In the genomic region with DNA sequence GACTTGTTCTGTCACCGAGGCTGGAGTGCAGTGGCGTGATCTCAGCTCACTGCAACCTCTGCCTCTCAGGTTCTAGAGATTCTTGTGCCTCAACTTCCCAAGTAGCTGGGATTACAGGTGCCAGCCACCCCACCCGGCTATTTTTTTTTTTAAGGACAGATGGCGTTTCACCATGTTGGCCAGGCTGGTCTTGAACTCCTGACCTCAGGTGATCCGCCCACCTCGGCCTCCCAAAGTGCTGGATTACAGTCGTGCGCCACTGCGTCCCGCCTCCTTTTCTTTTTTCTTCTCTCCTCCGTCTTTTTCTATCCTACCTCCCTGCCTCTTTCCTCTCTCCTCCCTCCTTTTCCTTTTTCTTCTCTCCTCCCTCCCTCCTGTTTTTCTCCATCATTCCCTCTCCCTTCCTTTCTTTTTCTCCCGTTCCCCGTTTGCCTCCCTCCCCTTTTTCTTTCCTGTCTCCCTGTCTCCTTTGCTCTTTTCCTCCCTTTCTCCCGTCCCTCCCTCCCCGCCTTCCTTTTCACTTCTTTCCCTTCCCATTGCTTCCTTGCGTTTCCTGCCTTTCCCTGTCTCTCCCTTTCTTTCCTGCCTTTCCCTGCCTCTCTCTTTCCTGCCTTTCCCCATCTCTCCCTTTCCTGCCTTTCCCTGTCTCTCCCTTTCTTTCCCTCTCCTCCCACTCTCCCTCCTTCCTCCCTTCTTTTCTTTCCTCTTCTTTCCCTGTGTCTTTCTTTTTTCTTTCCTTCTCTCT, we compare ENCODE assay signal across 10 cellular contexts. TPM values are rescaled to one million over a fixed set of nuclear protein-coding genes. Genes with fewer than 3 reads are reported as not detected.
DNase-seq lines count a peak whose midpoint lies in the region; ATAC-seq and TF ChIP-seq lines count a peak whose summit lies in the region.
"Had no signal": no experiment of that assay in that cellular context is flagged by ENCODE, and none has a peak within 500 bp of the region (broad histone marks: within the 10 kb centered on the region; RNA-seq: fewer than 3 reads in every experiment).

No MANE protein-coding gene starts in this region.

- H3K9ac ChIP-seq in adipocyte (ENCODE audit: low read length) (peak overlapping the region; percentile 94), mesendoderm (ENCODE audit: low read length) (peak overlapping the region; percentile 83)

- peaks cover 16% of the 10 kb centered on the region for H3K79me1 ChIP-seq in mesendoderm (ENCODE audit: low read length)

- no peak overlapping the region for H4K8ac ChIP-seq in mesendoderm (ENCODE audit: low read depth, low read length)

- H3K4me3 ChIP-seq in adipocyte (ENCODE audit: low read length) (peak overlapping the region; percentile 89), mesendoderm (ENCODE audit: low read length) (no peak overlapping the region)
- H3K4me3 ChIP-seq: lung had no signal

- H3K4me3 Mint-ChIP-seq in stimulated activated naive CD8-positive, alpha-beta T cell treated with anti-CD3 and anti-CD28 coated beads, Interleukin-15, Interleukin-2, amounts not matched to agents 100 ng/mL and 50 ng/mL, for 24 hours = peak overlapping the region; percentile 94

- H3K4me1 ChIP-seq in adipocyte (ENCODE audit: control insufficient read depth, insufficient read depth, low read length) (peaks cover 39% of the 10 kb centered on the region), mesendoderm (ENCODE audit: control insufficient read depth, low read depth, low read length) (peaks cover 2% of the 10 kb centered on the region)

- peaks cover 56% of the 10 kb centered on the region for H3K4me1 Mint-ChIP-seq in stimulated activated naive CD8-positive, alpha-beta T cell treated with anti-CD3 and anti-CD28 coated beads, Interleukin-15, Interleukin-2, amounts not matched to agents 100 ng/mL and 50 ng/mL, for 24 hours (ENCODE audit: low read depth)

- H3K36me3 Mint-ChIP-seq in stimulated activated naive CD8-positive, alpha-beta T cell treated with anti-CD3 and anti-CD28 coated beads, Interleukin-15, Interleukin-2, amounts not matched to agents 100 ng/mL and 50 ng/mL, for 24 hours (ENCODE audit: low read depth) = peaks cover 49% of the 10 kb centered on the region

- no peaks in the 10 kb centered on the region for H3K9me3 ChIP-seq in adipocyte (ENCODE audit: control insufficient read depth, low read length)

- no peak overlapping the region for H3K27ac ChIP-seq in mesendoderm (ENCODE audit: low read depth, low read length)

- ATAC-seq in stimulated activated naive CD8-positive, alpha-beta T cell treated with anti-CD3 and anti-CD28 coated beads, Interleukin-15, Interleukin-2, amounts not matched to agents 100 U/mL and 50 U/mL, for 24 hours = no peak

- H2BK15ac ChIP-seq in mesendoderm (replicated peaks; ENCODE audit: low read depth) = no peak overlapping the region

- H4K5ac ChIP-seq in mesendoderm (ENCODE audit: low read length) = no peak overlapping the region

- H3K18ac ChIP-seq in mesendoderm (ENCODE audit: low read length) = no peak overlapping the region

- H2AK5ac ChIP-seq in mesendoderm (ENCODE audit: low read length) = no peak overlapping the region

- no peak for TF ChIP-seq CTCF in GM13977 (IDR thresholded peaks at IDR 0.05; ENCODE audit: extremely low read depth, insufficient read depth, missing control alignments)

- peak overlapping the region; percentile 96 for H3K27ac Mint-ChIP-seq in stimulated activated naive CD8-positive, alpha-beta T cell treated with anti-CD3 and anti-CD28 coated beads, Interleukin-15, Interleukin-2, amounts not matched to agents 100 ng/mL and 50 ng/mL, for 24 hours

- H3K36me3 ChIP-seq in adipocyte (ENCODE audit: control insufficient read depth, insufficient read depth, low read length, severe bottlenecking) = peaks cover 24% of the 10 kb centered on the region
- H3K36me3 ChIP-seq in mesendoderm (ENCODE audit: control insufficient read depth, insufficient read depth, low read length) = peaks cover 13% of the 10 kb centered on the region

- H3K27me3 ChIP-seq in adipocyte (replicated peaks; ENCODE audit: control insufficient read depth, insufficient read depth, low read length) = no peaks in the 10 kb centered on the region
- H3K27me3 ChIP-seq in mesendoderm (ENCODE audit: insufficient read depth, low read length, poor library complexity) = no peaks in the 10 kb centered on the region

- no peak overlapping the region for H2BK120ac ChIP-seq in mesendoderm (ENCODE audit: low read depth, low read length)

- no peak overlapping the region for H3K4me2 ChIP-seq in mesendoderm (ENCODE audit: low read length)

- peaks cover 47% of the 10 kb centered on the region for H3K79me2 ChIP-seq in mesendoderm (ENCODE audit: control insufficient read depth, insufficient read depth, low read length)

- H3K23ac ChIP-seq in mesendoderm (ENCODE audit: low read length) = no peak overlapping the region

- no peaks in the 10 kb centered on the region for H3K9me3 Mint-ChIP-seq in stimulated activated naive CD8-positive, alpha-beta T cell treated with anti-CD3 and anti-CD28 coated beads, Interleukin-15, Interleukin-2, amounts not matched to agents 100 ng/mL and 50 ng/mL, for 24 hours

- in situ Hi-C loops in GM13977 (cut with MboI; ENCODE audit: low pct_unique_long_range_greater_than_20kb, low sequenced_read_pairs, unreplicated experiment) = no loop called here

- peak overlapping the region; percentile 74 for H3K56ac ChIP-seq in mesendoderm (ENCODE audit: low read length)

- H2BK5ac ChIP-seq in mesendoderm (ENCODE audit: low read length) = no peak overlapping the region

- WGBS in mesendoderm (ENCODE audit: extremely low coverage, insufficient coverage, low lambda C conversion rate) = no CpG with 5 or more reads among the region's 16 CpGs

- no peak overlapping the region for H3K4ac ChIP-seq in mesendoderm (ENCODE audit: low read depth, low read length)

- no peak for DNase-seq in stimulated activated naive CD8-positive, alpha-beta T cell treated with anti-CD3 and anti-CD28 coated beads, Interleukin-15, Interleukin-2, amounts not matched to agents 100 U/mL and 50 U/mL, for 24 hours
- DNase-seq in adipocyte (ENCODE audit: low read depth) = no peak
- no peak for DNase-seq in mesendoderm
- no peak for DNase-seq in GM13977 (ENCODE audit: low spot score)
- no peak for DNase-seq in putamen (ENCODE audit: low spot score)
- DNase-seq in NCI-H146 treated with DMSO at 0.1 percent for 48 hours (lab: John Stamatoyannopoulos, UW; ENCODE audit: unreplicated experiment) = no peak
- DNase-seq in NCI-H524 treated with DMSO at 0.1 percent for 48 hours (lab: John Stamatoyannopoulos, UW) = no peak
- DNase-seq: DMS153 had no signal

- H3K27me3 Mint-ChIP-seq in stimulated activated naive CD8-positive, alpha-beta T cell treated with anti-CD3 and anti-CD28 coated beads, Interleukin-15, Interleukin-2, amounts not matched to agents 100 ng/mL and 50 ng/mL, for 24 hours = no peaks in the 10 kb centered on the region

RNA-seq across cellular contexts. Expression of gene SLC25A6, which starts 2.1 kb away (rescaled TPM):
- 429 TPM for polyA plus RNA-seq in mesendoderm (2013, experiment 1 of 2)
- 423 TPM for polyA plus RNA-seq in mesendoderm (2013, experiment 2 of 2)

RNA-seq across cellular contexts. Expression of gene IL3RA, which starts 57.5 kb away (rescaled TPM):
- 0.07 TPM for polyA plus RNA-seq in mesendoderm (2013, experiment 1 of 2)
- polyA plus RNA-seq in mesendoderm (2013, experiment 2 of 2) = 0.03 TPM

RNA-seq across cellular contexts. Expression of gene ASMTL, which starts 58.7 kb away (rescaled TPM):
- polyA plus RNA-seq in mesendoderm (2013, experiment 1 of 2) = 13.5 TPM
- polyA plus RNA-seq in mesendoderm (2013, experiment 2 of 2) = 14.9 TPM
